Comparison of ENCODE assay signal across 31 cellular contexts in genomic region chr19:57374179-57374578, GRCh38.
"Had no signal": no experiment of that assay in that cellular context is flagged by ENCODE, and none has a peak within 500 bp of the region (broad histone marks: within the 10 kb centered on the region; RNA-seq: fewer than 3 reads in every experiment).

No MANE protein-coding gene starts in this region.

- DNase-seq: natural killer cell; occipital lobe; ovary; posterior cingulate gyrus; psoas muscle; right cardiac atrium; spleen; stimulated activated CD4-positive, alpha-beta T cell treated with anti-CD3 and anti-CD28 coated beads, Interleukin-12 subunit alpha, Interleukin-12 subunit beta, amount 100 ng/mL, for 4 hours; stimulated activated CD4-positive, alpha-beta T cell treated with anti-CD3 and anti-CD28 coated beads, Interleukin-1b, Interleukin-23, amount 100 ng/mL, for 48 hours; stimulated activated CD4-positive, alpha-beta T cell treated with anti-CD3 and anti-CD28 coated beads, Interleukin-4, amount 100 ng/mL, for 1 hour; stimulated activated CD4-positive, alpha-beta T cell treated with anti-CD3 and anti-CD28 coated beads, Interleukin-4, amount 100 ng/mL, for 4 hours; stimulated activated CD8-positive, alpha-beta memory T cell treated with anti-CD3 and anti-CD28 coated beads, Interleukin-4, amount 100 ng/mL, for 48 hours; stimulated activated naive CD4-positive, alpha-beta T cell; stimulated activated naive CD8-positive, alpha-beta T cell treated with anti-CD3 and anti-CD28 coated beads, Interleukin-15, amount 100 ng/mL, for 72 hours; stimulated activated naive CD8-positive, alpha-beta T cell treated with anti-CD3 and anti-CD28 coated beads, Interleukin-15, Interleukin-2, amounts not matched to agents 100 U/mL and 50 U/mL, for 24 hours; substantia nigra; testis; tibial artery; transverse colon; upper lobe of right lung; uterus had no signal

- ATAC-seq: natural killer cell; psoas muscle; right cardiac atrium; sciatic nerve; stimulated activated memory B cell treated with anti-CD40 and anti-IgM and Interleukin-4, amounts not matched to agents 10 μg/mL and 1 μg/mL and 100 μg/mL, for 72 hours; stimulated activated naive CD8-positive, alpha-beta T cell treated with anti-CD3 and anti-CD28 coated beads, Interleukin-15, amount 100 ng/mL, for 72 hours; stimulated activated naive CD8-positive, alpha-beta T cell treated with anti-CD3 and anti-CD28 coated beads, Interleukin-15, Interleukin-2, amounts not matched to agents 100 U/mL and 50 U/mL, for 24 hours; upper lobe of right lung had no signal

- H3K4me1 ChIP-seq: neural progenitor cell, parathyroid adenoma, psoas muscle, spleen, suprapubic skin, testis, tibial artery, transverse colon, upper lobe of right lung, uterus had no signal

- H3K27ac ChIP-seq: neural progenitor cell, ovary, parathyroid adenoma, psoas muscle, skin epidermis, spleen, suprapubic skin, testis, tibial artery, transverse colon, upper lobe of right lung, uterus had no signal

- H3K4me3 Mint-ChIP-seq: natural killer cell; nephron; neural progenitor cell; stimulated activated memory B cell treated with anti-CD40 and anti-IgM and Interleukin-4, amounts not matched to agents 10 μg/mL and 1 μg/mL and 100 μg/mL, for 72 hours; stimulated activated naive CD8-positive, alpha-beta T cell treated with anti-CD3 and anti-CD28 coated beads, Interleukin-15, amount 100 ng/mL, for 72 hours; type B pancreatic cell had no signal

- H3K4me3 ChIP-seq: neural progenitor cell, ovary, psoas muscle, skin epidermis, smooth muscle cell, spleen, suprapubic skin, testis, tibial artery, transverse colon, upper lobe of right lung, uterus had no signal

- H3K9ac ChIP-seq: neural progenitor cell, parathyroid adenoma had no signal

- H3K9me3 ChIP-seq: testis had no signal

- H3K27me3 ChIP-seq: neural progenitor cell, ovary, spleen, suprapubic skin, testis, tibial artery, transverse colon, upper lobe of right lung, uterus had no signal

- H3K36me3 ChIP-seq: neural progenitor cell, ovary, uterus had no signal

- H3K4me2 ChIP-seq: neural progenitor cell, smooth muscle cell had no signal

- H3K4me1 Mint-ChIP-seq: natural killer cell; nephron; neural progenitor cell; stimulated activated naive CD8-positive, alpha-beta T cell treated with anti-CD3 and anti-CD28 coated beads, Interleukin-15, amount 100 ng/mL, for 72 hours had no signal

- H3K27ac Mint-ChIP-seq: natural killer cell; nephron; neural progenitor cell; progenitor cell of endocrine pancreas; stimulated activated memory B cell treated with anti-CD40 and anti-IgM and Interleukin-4, amounts not matched to agents 10 μg/mL and 1 μg/mL and 100 μg/mL, for 72 hours; type B pancreatic cell had no signal

- H3K27me3 Mint-ChIP-seq: progenitor cell of endocrine pancreas; stimulated activated memory B cell treated with anti-CD40 and anti-IgM and Interleukin-4, amounts not matched to agents 10 μg/mL and 1 μg/mL and 100 μg/mL, for 72 hours; stimulated activated naive CD8-positive, alpha-beta T cell treated with anti-CD3 and anti-CD28 coated beads, Interleukin-15, amount 100 ng/mL, for 72 hours; type B pancreatic cell had no signal
